ENCODE assay signal across 8 cellular contexts in genomic region chr9:131738838-131739191, GRCh38. TPM values are rescaled to one million over a fixed set of nuclear protein-coding genes. Genes with fewer than 3 reads are reported as not detected.
DNase-seq lines count a peak whose midpoint lies in the region; ATAC-seq and TF ChIP-seq lines count a peak whose summit lies in the region.

No MANE protein-coding gene starts in this region.

- H3K27me3 ChIP-seq in SK-N-SH (ENCODE audit: insufficient read depth) (no peaks in the 10 kb centered on the region), SJSA1 (replicated peaks) (no peaks in the 10 kb centered on the region)

- peak overlapping the region; percentile 77 to 85 for H3K4me3 ChIP-seq in SK-N-SH (ENCODE audit: low read depth in 2 of 2, low read length in 1 of 2)
- peak overlapping the region; percentile 86 for H3K4me3 ChIP-seq in SJSA1
- H3K4me3 ChIP-seq in fibroblast of mammary gland (ENCODE audit: control insufficient read depth, low read depth, low read length), result peak overlapping the region; percentile 75
- peak overlapping the region; percentile 74 for H3K4me3 ChIP-seq in retinal pigment epithelial cell (ENCODE audit: low read length)

- peaks cover 19 to 24% of the 10 kb centered on the region in 2 experiments for H3K4me1 ChIP-seq in SK-N-SH (ENCODE audit: control insufficient read depth in 1 of 2, insufficient read depth in 2 of 2, low read depth in 1 of 2, low read length in 1 of 2)
- H3K4me1 ChIP-seq in SJSA1 (replicated peaks), result peaks cover 30% of the 10 kb centered on the region

- no peaks in the 10 kb centered on the region for H3K9me2 ChIP-seq in SK-N-SH

- POLR2A ChIA-PET in SK-N-SH (lab: Yijun Ruan, JAX), result interaction anchor here (0.9 kb wide), 1 partner anchor 10 kb away, joined by 3 read pairs; no protein-coding TSS in a partner anchor

- H3K36me3 ChIP-seq in SK-N-SH (replicated peaks in 1 of 2; ENCODE audit: control insufficient read depth in 1 of 2, insufficient read depth in 2 of 2, low read length in 1 of 2) (no peaks in the 10 kb centered on the region), SJSA1 (0 out of 2 replicates have a peak, but pooled peaks cover 3% of the 10 kb centered on the region)

- DNase-seq in SK-N-SH (no peak), SJSA1 (ENCODE audit: low read depth in 1 of 2, low spot score in 2 of 2) (no peak), fibroblast of mammary gland (ENCODE audit: low read depth) (no peak), retinal pigment epithelial cell (ENCODE audit: low read depth) (no peak), NCI-H1436 treated with DMSO at 0.1 percent for 48 hours (lab: John Stamatoyannopoulos, UW) (no peak), ACHN (no peak)

- peaks cover 10% of the 10 kb centered on the region for H3F3A ChIP-seq in SK-N-SH (replicated peaks; ENCODE audit: insufficient read depth)

- peak overlapping the region; percentile 43; the same call in 1 of the 2 replicates for H2AFZ ChIP-seq in SK-N-SH (ENCODE audit: low read depth)

- WGBS in SK-N-SH (ENCODE audit: low lambda C conversion rate), result 58% methylated on average over 4 of the region's 7 CpGs

- TF ChIP-seq EP300 in SK-N-SH (IDR thresholded peaks at IDR 0.05; ENCODE audit: borderline replicate concordance in 1 of 2, low read depth in 1 of 2, low read length in 1 of 2), result no peak

- peak overlapping the region; percentile 63 for H3K9ac ChIP-seq in SK-N-SH

- CTCF ChIA-PET in SK-N-SH (lab: Yijun Ruan, JAX), result interaction anchor here (0.6 to 9.9 kb wide), 36 partner anchors 10 to 520 kb away, joined by 3 to 78 read pairs (median 4); no protein-coding TSS in a partner anchor

- peaks cover 36% of the 10 kb centered on the region for H4K20me1 ChIP-seq in SK-N-SH (ENCODE audit: insufficient read depth)

- peaks cover 53% of the 10 kb centered on the region for H3K79me2 ChIP-seq in SK-N-SH (ENCODE audit: insufficient read depth)

- in situ Hi-C loops in ACHN (cut with HindIII; ENCODE audit: low pct_ligation_motif_present, low pct_unique_long_range_greater_than_20kb, low sequenced_read_pairs), result no loop called here

- peak overlapping the region; percentile 96 for H3K4me2 ChIP-seq in SK-N-SH

- TF ChIP-seq RAD21 in SK-N-SH (IDR thresholded peaks at IDR 0.05; ENCODE audit: low read length), result no peak

- H3K27ac ChIP-seq in SK-N-SH (ENCODE audit: low read depth in 2 of 2, low read length in 1 of 2) (0 out of 4 replicates have a peak overlapping the region, but pooled peaks of 1 of the 2 experiments have one; percentile 11), SJSA1 (no peak overlapping the region)

- H3K9me3 ChIP-seq in SK-N-SH (no peaks in the 10 kb centered on the region), SJSA1 (replicated peaks) (peaks cover 3% of the 10 kb centered on the region; the same call in 1 of the 2 replicates)

- ATAC-seq in SK-N-SH treated with all-trans-retinoic acid at 6 μM for 48 hours (no peak; the same call in 2 of the 3 replicates), HG02970 (IDR thresholded peaks at IDR 0.05; ENCODE audit: low FRiP score, unreplicated experiment) (no peak)

- TF ChIP-seq CTCF in SK-N-SH (IDR thresholded peaks at IDR 0.05) (no peak), fibroblast of mammary gland (conservative IDR thresholded peaks at IDR 0.05; ENCODE audit: control insufficient read depth, insufficient read depth, low read depth, low read length) (no peak), retinal pigment epithelial cell (conservative IDR thresholded peaks at IDR 0.05; ENCODE audit: low read depth, low read length) (no peak)

TF ChIP-seq in SK-N-SH, 30 proteins besides CTCF, POLR2A, EP300 and RAD21:
- TF ChIP-seq USF2 (IDR thresholded peaks at IDR 0.05; ENCODE audit: borderline replicate concordance, low read depth, low read length), result no peak
- TF ChIP-seq TEAD4 (IDR thresholded peaks at IDR 0.05; ENCODE audit: borderline replicate concordance, insufficient read depth), result no peak
- TF ChIP-seq ZBTB33 (IDR thresholded peaks at IDR 0.05; ENCODE audit: borderline replicate concordance, low read depth), result no peak
- no peak for TF ChIP-seq MEF2A (IDR thresholded peaks at IDR 0.05; ENCODE audit: borderline replicate concordance, low read depth)
- no peak for TF ChIP-seq FOXJ3 (CRISPR knock-in tag; IDR thresholded peaks at IDR 0.05)
- TF ChIP-seq SIN3A (IDR thresholded peaks at IDR 0.05; ENCODE audit: borderline replicate concordance, low read depth, low read length), result no peak
- TF ChIP-seq RXRA (IDR thresholded peaks at IDR 0.05; ENCODE audit: borderline replicate concordance, low read depth), result no peak
- no peak for TF ChIP-seq MAX (IDR thresholded peaks at IDR 0.05; ENCODE audit: low read depth)
- TF ChIP-seq YY1 (IDR thresholded peaks at IDR 0.05; ENCODE audit: low read depth), result no peak
- no peak for TF ChIP-seq GATA2 (CRISPR knock-in tag; IDR thresholded peaks at IDR 0.05)
- no peak for TF ChIP-seq NFIC (IDR thresholded peaks at IDR 0.05; ENCODE audit: borderline replicate concordance)

TF ChIP-seq in SK-N-SH treated with all-trans-retinoic acid at 6 μM for 48 hours, 23 proteins besides CTCF, POLR2A, EP300 and RAD21:
- TF ChIP-seq ZC3H10 (CRISPR knock-in tag; IDR thresholded peaks at IDR 0.05), result no peak
- no peak for TF ChIP-seq ZNF565 (CRISPR knock-in tag; conservative IDR thresholded peaks at IDR 0.05; ENCODE audit: low read depth)
- no peak for TF ChIP-seq SNAI2 (CRISPR knock-in tag; IDR thresholded peaks at IDR 0.05)
- TF ChIP-seq GLIS3 (CRISPR knock-in tag; IDR thresholded peaks at IDR 0.05), result no peak
- TF ChIP-seq BACH2 (CRISPR knock-in tag; IDR thresholded peaks at IDR 0.05; ENCODE audit: borderline replicate concordance), result no peak
- no peak for TF ChIP-seq ISL1 (CRISPR knock-in tag; IDR thresholded peaks at IDR 0.05)
- TF ChIP-seq ARNTL (CRISPR knock-in tag; IDR thresholded peaks at IDR 0.05; ENCODE audit: borderline replicate concordance, low read depth), result no peak
- TF ChIP-seq POU6F1 (CRISPR knock-in tag; IDR thresholded peaks at IDR 0.05; ENCODE audit: borderline replicate concordance, low read depth), result no peak
- no peak for TF ChIP-seq TOX (CRISPR knock-in tag; IDR thresholded peaks at IDR 0.05; ENCODE audit: borderline replicate concordance)
- no peak for TF ChIP-seq PATZ1 (CRISPR knock-in tag; IDR thresholded peaks at IDR 0.05; ENCODE audit: borderline replicate concordance)
- TF ChIP-seq PPARA (CRISPR knock-in tag; IDR thresholded peaks at IDR 0.05; ENCODE audit: borderline replicate concordance), result no peak
- no peak for TF ChIP-seq CSDC2 (CRISPR knock-in tag; IDR thresholded peaks at IDR 0.05)

RNA-seq across cellular contexts. Expression of gene RAPGEF1, which starts 1.1 kb away (rescaled TPM):
- polyA plus RNA-seq in SK-N-SH (2012; rRNA removed), result 26.2 and 27.0 TPM in 2 replicates
- polyA plus RNA-seq in SK-N-SH (2012; cell fraction: cytosol; rRNA removed), result 16.1 and 21.6 TPM in 2 replicates
- 28.8 and 31.1 TPM in 2 replicates for polyA plus RNA-seq in SK-N-SH (2012; cell fraction: nucleus; rRNA removed)
- 23.6 and 24.7 TPM in 2 replicates for total RNA-seq in SJSA1 (2014; rRNA removed; shearing (Covaris generic))
